9 cellular contexts compared by ENCODE assay signal in genomic region chr5:83472213-83472507, GRCh38. TPM values are rescaled to one million over a fixed set of nuclear protein-coding genes. Genes with fewer than 3 reads are reported as not detected.
DNase-seq lines count a peak whose midpoint lies in the region; ATAC-seq, FAIRE-seq and TF ChIP-seq lines count a peak whose summit lies in the region.
"Had no signal": no experiment of that assay in that cellular context is flagged by ENCODE, and none has a peak within 500 bp of the region (broad histone marks: within the 10 kb centered on the region; RNA-seq: fewer than 3 reads in every experiment).

No MANE protein-coding gene starts in this region.

- TF ChIP-seq CTCF in astrocyte (IDR thresholded peaks at IDR 0.05; ENCODE audit: insufficient read depth, low read depth, low read length): no peak
- no peak for TF ChIP-seq CTCF in lung (IDR thresholded peaks at IDR 0.05; ENCODE audit: control extremely low read depth, extremely low read depth)

- H3K4me3 ChIP-seq in astrocyte (ENCODE audit: insufficient read depth, low read depth, low read length) (peak overlapping the region; percentile 94), lung (peak overlapping the region; percentile 17), urinary bladder (ENCODE audit: low read depth, low read length) (peak overlapping the region; percentile 11)

- peak overlapping the region; percentile 95 for H3K27ac ChIP-seq in astrocyte (ENCODE audit: low read depth, low read length)
- peak overlapping the region in 1 of 2 donors; percentile 79 for H3K27ac ChIP-seq in lung (ENCODE audit: low read depth in 1 of 2, low read length in 1 of 2)
- H3K27ac ChIP-seq in urinary bladder (ENCODE audit: low read depth): no peak overlapping the region

- no peak overlapping the region for H3K27ac Mint-ChIP-seq in activated naive CD4-positive, alpha-beta T cell treated with anti-CD3 and anti-CD28 coated beads, Interleukin-2, amount 50 U/mL, for 24 hours
- peak overlapping the region; percentile 96 for H3K27ac Mint-ChIP-seq in astrocyte (ENCODE audit: unreplicated experiment)

- 0 to 2% methylated on average over 5 of the region's 5 CpGs for WGBS in lung, 2 donors
- 2% methylated on average over 5 of the region's 5 CpGs for WGBS in urinary bladder

- no peaks in the 10 kb centered on the region for H3K36me3 Mint-ChIP-seq in activated naive CD4-positive, alpha-beta T cell treated with anti-CD3 and anti-CD28 coated beads, Interleukin-2, amount 50 U/mL, for 24 hours
- peaks cover 1% of the 10 kb centered on the region for H3K36me3 Mint-ChIP-seq in astrocyte (ENCODE audit: low read depth, unreplicated experiment)

- peaks cover 19% of the 10 kb centered on the region for H4K20me1 ChIP-seq in astrocyte (ENCODE audit: insufficient read depth, low read length)

- peak overlapping the region; percentile 88 for H3K4me2 ChIP-seq in astrocyte (ENCODE audit: low read length)

- no peaks in the 10 kb centered on the region for H3K9me3 Mint-ChIP-seq in activated naive CD4-positive, alpha-beta T cell treated with anti-CD3 and anti-CD28 coated beads, Interleukin-2, amount 50 U/mL, for 24 hours
- no peaks in the 10 kb centered on the region for H3K9me3 Mint-ChIP-seq in astrocyte (ENCODE audit: unreplicated experiment)

- ATAC-seq in lung (ENCODE audit: insufficient read depth, low FRiP score) (no peak), HG03565 (IDR thresholded peaks at IDR 0.05; ENCODE audit: unreplicated experiment) (no peak)

- H3K27me3 ChIP-seq in astrocyte (ENCODE audit: insufficient read depth, low read length): peaks cover 6% of the 10 kb centered on the region
- H3K27me3 ChIP-seq in lung (ENCODE audit: control insufficient read depth, insufficient read depth): no peaks in the 10 kb centered on the region

- H3K9ac ChIP-seq in astrocyte (ENCODE audit: low read length): peak overlapping the region; percentile 96

- H3K9me3 ChIP-seq in astrocyte (ENCODE audit: insufficient read depth, low read depth, low read length): no peaks in the 10 kb centered on the region
- H3K9me3 ChIP-seq in lung (ENCODE audit: control insufficient read depth in 2 of 2, insufficient read depth in 1 of 2, low read length in 1 of 2): no peaks in the 10 kb centered on the region

- peaks cover 27% of the 10 kb centered on the region for H3K4me1 Mint-ChIP-seq in activated naive CD4-positive, alpha-beta T cell treated with anti-CD3 and anti-CD28 coated beads, Interleukin-2, amount 50 U/mL, for 24 hours
- H3K4me1 Mint-ChIP-seq in astrocyte (ENCODE audit: low read depth, unreplicated experiment): peaks cover 13% of the 10 kb centered on the region

- FAIRE-seq in astrocyte (lab: Jason Lieb, UNC): no peak

- H3K79me2 ChIP-seq in astrocyte (ENCODE audit: insufficient read depth, low read length): peaks cover 56% of the 10 kb centered on the region

- peaks cover 67% of the 10 kb centered on the region for H3K27me3 Mint-ChIP-seq in activated naive CD4-positive, alpha-beta T cell treated with anti-CD3 and anti-CD28 coated beads, Interleukin-2, amount 50 U/mL, for 24 hours
- H3K27me3 Mint-ChIP-seq in astrocyte (ENCODE audit: low read depth, unreplicated experiment): no peaks in the 10 kb centered on the region

- DNase-seq in activated naive CD4-positive, alpha-beta T cell treated with anti-CD3 and anti-CD28 coated beads, Interleukin-2, amount 50 U/mL, for 16 hours: no peak
- DNase-seq in astrocyte (ENCODE audit: low read depth): no peak
- DNase-seq in lung (ENCODE audit: low spot score): no peak
- no peak for DNase-seq in SW480 (ENCODE audit: low spot score)
- DNase-seq in T-helper 9 cell: no peak
- DNase-seq: activated CD4-positive, alpha-beta T cell treated with anti-CD3 and anti-CD28 coated beads, Interleukin-2, amount 50 U/mL, for 1 hour had no signal

- H3K4me3 Mint-ChIP-seq in activated naive CD4-positive, alpha-beta T cell treated with anti-CD3 and anti-CD28 coated beads, Interleukin-2, amount 50 U/mL, for 24 hours: peak overlapping the region; percentile 47
- H3K4me3 Mint-ChIP-seq in astrocyte (ENCODE audit: unreplicated experiment): peak overlapping the region; percentile 91

- H3K4me1 ChIP-seq in astrocyte (ENCODE audit: insufficient read depth, low read length) (peaks cover 21% of the 10 kb centered on the region), lung (ENCODE audit: control insufficient read depth in 2 of 2, insufficient read depth in 2 of 2, low read length in 2 of 2) (peaks cover 0 to 12% of the 10 kb centered on the region in 2 donors), urinary bladder (ENCODE audit: insufficient read depth) (no peaks in the 10 kb centered on the region)

- H2AFZ ChIP-seq in astrocyte (ENCODE audit: low read depth, low read length): peak overlapping the region; percentile 25

- H3K36me3 ChIP-seq in astrocyte (ENCODE audit: insufficient read depth, low read length) (no peaks in the 10 kb centered on the region), lung (ENCODE audit: control insufficient read depth in 2 of 2, insufficient read depth in 2 of 2, low read length in 2 of 2) (no peaks in the 10 kb centered on the region), urinary bladder (ENCODE audit: insufficient read depth) (no peaks in the 10 kb centered on the region)

RNA-seq across cellular contexts. Expression of gene VCAN, which starts 0.6 kb away (rescaled TPM):
- total RNA-seq in astrocyte (431 and 542 TPM in 2 replicates), lung (100 to 1,000 TPM; 189 to 276 TPM), urinary bladder (435 TPM)
- polyA plus RNA-seq in lung (100 to 1,000 TPM in 1 of 2 donors, 10 to 100 TPM in 1; 11.6 to 123 TPM), urinary bladder (30.0 TPM)

Comparison
In these comparisons a context has a peak if more than half of its experiments do, and no peak if none do; other contexts are left out.
1. H3K4me3 ChIP-seq: peak in every context shown above with its lines; median percentile 94 in astrocyte; 17 in lung; 11 in urinary bladder.